8 cellular contexts compared by ENCODE assay signal in genomic region chr6:135054575-135055498, GRCh38. TPM values are rescaled to one million over a fixed set of nuclear protein-coding genes. Genes with fewer than 3 reads are reported as not detected.
DNase-seq lines count a peak whose midpoint lies in the region; ATAC-seq and TF ChIP-seq lines count a peak whose summit lies in the region.

Gene HBS1L, minus strand, starts transcription at chr6:135054822. Its CDS starts 131 bp downstream, at chr6:135054691.

- DNase-seq in AG20443 (ENCODE audit: low spot score), result peak; percentile 100
- peak; percentile 79 for DNase-seq in NCI-H510A (lab: John Stamatoyannopoulos, UW)
- DNase-seq in activated CD4-positive, alpha-beta T cell treated with anti-CD3 and anti-CD28 coated beads for 1 hour, result peak; percentile 95
- peak; percentile 95 for DNase-seq in cerebellum (ENCODE audit: low spot score)
- DNase-seq in islet precursor cell, result peak; percentile 99
- DNase-seq in stimulated activated CD4-positive, alpha-beta T cell treated with anti-CD3 and anti-CD28 coated beads, Interleukin-12 subunit alpha, Interleukin-12 subunit beta, amount 100 ng/mL, for 48 hours (ENCODE audit: low read depth in 2 of 3, low spot score in 1 of 3), result peak; percentile 96 to 97 (median 97)

- ATAC-seq in HG03432 (IDR thresholded peaks at IDR 0.05; ENCODE audit: unreplicated experiment), result peak; percentile 98

- TF ChIP-seq POLR2A in GM19099 (IDR thresholded peaks at IDR 0.05; ENCODE audit: extremely low read depth, insufficient read length, low read depth), result peak; percentile 94

RNA-seq across cellular contexts. Expression of gene HBS1L, which starts in this region (rescaled TPM):
- total RNA-seq in cerebellum, result 77.2 TPM

Comparison
In these comparisons a context has a peak if more than half of its experiments do, and no peak if none do; other contexts are left out.
1. Peak in every context shown above with its lines: DNase-seq and ATAC-seq.